ENCODE assay signal across 2 cellular contexts in genomic region chr1:214187152-214187900, GRCh38.
TF ChIP-seq lines count a peak whose summit lies in the region.

No MANE protein-coding gene starts in this region.

TF ChIP-seq in IMR-90, 13 proteins besides CTCF, POLR2A, EP300 and RAD21:
- TF ChIP-seq RCOR1 (IDR thresholded peaks at IDR 0.05; ENCODE audit: insufficient replicate concordance, low read length) (no peak), FOS (IDR thresholded peaks at IDR 0.05; ENCODE audit: low read depth, low read length) (no peak), CEBPB (IDR thresholded peaks at IDR 0.05; ENCODE audit: low read depth, low read length) (0 out of 2 replicates have a peak, but pooled peaks have one; percentile 20)

TF ChIP-seq in H1, 55 proteins besides CTCF, POLR2A, EP300 and RAD21:
- no peak for TF ChIP-seq GTF2F1 (IDR thresholded peaks at IDR 0.05; ENCODE audit: borderline replicate concordance, low read depth, low read length)
- TF ChIP-seq RBBP5 (IDR thresholded peaks at IDR 0.05; ENCODE audit: borderline replicate concordance, low read depth, low read length), result no peak
- no peak for TF ChIP-seq SP4 (IDR thresholded peaks at IDR 0.05; ENCODE audit: low read length)
- no peak for TF ChIP-seq POLR2AphosphoS5 (IDR thresholded peaks at IDR 0.05; ENCODE audit: low read depth, low read length)
- TF ChIP-seq MAFK (IDR thresholded peaks at IDR 0.05; ENCODE audit: low read depth, low read length), result no peak
- TF ChIP-seq EZH2 (IDR thresholded peaks at IDR 0.05; ENCODE audit: low read depth, low read length, severe bottlenecking), result peak; percentile 87
- peak; percentile 83 for TF ChIP-seq KDM4A (IDR thresholded peaks at IDR 0.05; ENCODE audit: low read depth, low read length, severe bottlenecking)
- TF ChIP-seq RNF2 (IDR thresholded peaks at IDR 0.05; ENCODE audit: borderline replicate concordance, low read depth, low read length, missing control alignments, poor library complexity, severe bottlenecking), result peak; percentile 51
- no peak for TF ChIP-seq SIX5 (IDR thresholded peaks at IDR 0.05; ENCODE audit: low read depth, low read length)
- TF ChIP-seq ASH2L (IDR thresholded peaks at IDR 0.05; ENCODE audit: low read length), result peak; percentile 35
- TF ChIP-seq NANOG (IDR thresholded peaks at IDR 0.05; ENCODE audit: insufficient read depth, low read depth, low read length, poor library complexity, severe bottlenecking), result no peak
- no peak for TF ChIP-seq TCF12 (IDR thresholded peaks at IDR 0.05; ENCODE audit: low read depth, low read length)
- 0 out of 2 replicates have a peak, but pooled peaks have one; percentile 19 for TF ChIP-seq BACH1 (IDR thresholded peaks at IDR 0.05; ENCODE audit: low read length)
- peak; percentile 36 for TF ChIP-seq E2F6 (IDR thresholded peaks at IDR 0.05)
- peak; percentile 91 for TF ChIP-seq SUZ12 (IDR thresholded peaks at IDR 0.05; ENCODE audit: low read length)
